Comparison of ENCODE assay signal across 15 cellular contexts in the genomic region with DNA sequence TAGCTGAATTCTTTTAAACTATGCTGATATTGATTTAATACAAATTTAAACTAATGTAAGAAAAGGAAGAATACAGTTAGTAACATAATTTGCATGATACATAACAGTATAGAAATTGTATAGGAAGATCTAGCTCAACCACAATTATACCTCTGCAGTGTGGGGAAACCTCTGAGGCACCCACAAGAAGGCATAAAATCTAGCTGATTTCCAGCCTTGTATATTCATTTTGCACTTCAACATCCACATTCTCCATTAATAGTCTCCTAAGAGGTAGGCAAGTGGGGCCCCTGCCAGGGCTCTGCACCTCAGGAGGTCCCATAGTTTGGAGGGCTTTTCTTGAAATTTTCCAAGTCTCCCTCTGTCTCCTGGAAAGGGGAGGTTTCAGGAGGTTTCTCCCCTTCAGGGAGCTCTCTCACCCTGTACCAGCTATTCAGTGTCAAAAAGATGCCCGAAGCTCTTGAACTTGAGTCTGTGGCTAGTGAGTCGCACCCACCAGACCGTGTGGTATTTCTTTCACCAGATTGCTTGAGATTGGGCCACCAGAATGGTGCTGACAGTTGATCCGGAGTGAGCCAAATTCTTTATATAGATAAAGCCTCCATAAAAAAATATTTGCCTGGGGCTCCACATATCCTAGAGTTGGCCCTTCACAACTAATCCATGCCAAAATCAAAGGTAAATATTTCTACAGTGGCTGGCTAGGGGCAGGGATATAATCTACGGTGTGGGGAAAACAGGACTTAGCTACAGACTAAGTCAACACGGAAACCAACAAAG.
A peak's percentile ranks its signal among the peaks of the same experiment; 100 is the strongest.
DNase-seq lines count a peak whose midpoint lies in the region; ATAC-seq and TF ChIP-seq lines count a peak whose summit lies in the region.
"Had no signal": no experiment of that assay in that cellular context is flagged by ENCODE, and none has a peak within 500 bp of the region (broad histone marks: within the 10 kb centered on the region; RNA-seq: fewer than 3 reads in every experiment).

No MANE protein-coding gene starts in this region.

- no peaks in the 10 kb centered on the region for H3K4me1 ChIP-seq in gastrocnemius medialis
- H3K4me1 ChIP-seq: lower lobe of right lung, upper lobe of left lung had no signal

- in situ Hi-C loops in gastrocnemius medialis (cut with MboI; ENCODE audit: low sequenced_read_pairs in 4 of 4) = no loop called here

- TF ChIP-seq POLR2A in gastrocnemius medialis (IDR thresholded peaks at IDR 0.05) = no peak

- DNase-seq in Daoy (ENCODE audit: low read depth) (peak; percentile 77), HT1080 (ENCODE audit: low read depth) (peak; percentile 60), iris pigment epithelial cell (ENCODE audit: low read depth) (peak; percentile 53), gastrocnemius medialis (no peak)
- DNase-seq in activated CD8-positive, alpha-beta T cell treated with anti-CD3 and anti-CD28 coated beads, Interleukin-2, amount 10 ng/mL, durations not matched to agents 7 days and 5 days = peak; percentile 27
- DNase-seq: activated CD8-positive, alpha-beta memory T cell treated with anti-CD3 and anti-CD28 coated beads, Interleukin-2, amount 50 U/mL, for 48 hours; aorta; lower lobe of right lung; NCI-H345; upper lobe of left lung had no signal

- CTCF ChIA-PET in activated CD8-positive, alpha-beta T cell treated with anti-CD3 and anti-CD28 coated beads, Interleukin-2, amount 10 ng/mL, durations not matched to agents 7 days and 5 days (lab: Charles Lee) = interaction anchor here (1.0 to 1.9 kb wide), 6 partner anchors 22 to 345 kb away, joined by 3 to 9 read pairs (median 5); no protein-coding TSS in a partner anchor

- H3K4me3 Mint-ChIP-seq in activated CD8-positive, alpha-beta T cell treated with anti-CD3 and anti-CD28 coated beads, Interleukin-2, amount 10 ng/mL, durations not matched to agents 7 days and 5 days = no peak overlapping the region

- no peak overlapping the region for H3K27ac Mint-ChIP-seq in activated CD8-positive, alpha-beta T cell treated with anti-CD3 and anti-CD28 coated beads, Interleukin-2, amount 10 ng/mL, durations not matched to agents 7 days and 5 days

- H3K9me3 ChIP-seq in gastrocnemius medialis = no peaks in the 10 kb centered on the region
- H3K9me3 ChIP-seq: lower lobe of right lung had no signal

- no peak overlapping the region for H3K4me3 ChIP-seq in gastrocnemius medialis
- H3K4me3 ChIP-seq: hepatocyte, lower lobe of right lung, smooth muscle cell, upper lobe of left lung had no signal

- H3K27me3 Mint-ChIP-seq in activated CD8-positive, alpha-beta T cell treated with anti-CD3 and anti-CD28 coated beads, Interleukin-2, amount 10 ng/mL, durations not matched to agents 7 days and 5 days (ENCODE audit: low read depth) = no peaks in the 10 kb centered on the region

- peaks cover 45% of the 10 kb centered on the region for H3K36me3 Mint-ChIP-seq in activated CD8-positive, alpha-beta T cell treated with anti-CD3 and anti-CD28 coated beads, Interleukin-2, amount 10 ng/mL, durations not matched to agents 7 days and 5 days (ENCODE audit: low read depth)

- no peaks in the 10 kb centered on the region for H3K27me3 ChIP-seq in gastrocnemius medialis
- H3K27me3 ChIP-seq: hepatocyte, upper lobe of left lung had no signal

- no peaks in the 10 kb centered on the region for H3K36me3 ChIP-seq in gastrocnemius medialis
- H3K36me3 ChIP-seq: lower lobe of right lung, upper lobe of left lung had no signal

- no peak for TF ChIP-seq CTCF in gastrocnemius medialis (IDR thresholded peaks at IDR 0.05 in 4 of 5, conservative IDR thresholded peaks at IDR 0.05 in 1 of 5)

- intact Hi-C loops in gastrocnemius medialis (cut with DNase I; ENCODE audit: low total_unique reads) = no loop called here

- no peak overlapping the region for H3K27ac ChIP-seq in gastrocnemius medialis
- H3K27ac ChIP-seq: hepatocyte, lower lobe of right lung, upper lobe of left lung had no signal

- peak; percentile 61 for ATAC-seq in activated CD8-positive, alpha-beta T cell treated with anti-CD3 and anti-CD28 coated beads, Interleukin-2, amount 10 ng/mL, durations not matched to agents 7 days and 5 days
- ATAC-seq in HG03025 (IDR thresholded peaks at IDR 0.05; ENCODE audit: low FRiP score, unreplicated experiment) (no peak), HG03175 (IDR thresholded peaks at IDR 0.05; ENCODE audit: unreplicated experiment) (no peak), HG03432 (IDR thresholded peaks at IDR 0.05; ENCODE audit: unreplicated experiment) (no peak), gastrocnemius medialis (no peak)
- ATAC-seq: lower lobe of right lung had no signal

- peaks cover 6% of the 10 kb centered on the region for H3K9me3 Mint-ChIP-seq in activated CD8-positive, alpha-beta T cell treated with anti-CD3 and anti-CD28 coated beads, Interleukin-2, amount 10 ng/mL, durations not matched to agents 7 days and 5 days (ENCODE audit: insufficient read depth)

- POLR2A ChIA-PET in activated CD8-positive, alpha-beta T cell treated with anti-CD3 and anti-CD28 coated beads, Interleukin-2, amount 10 ng/mL, durations not matched to agents 7 days and 5 days (lab: Charles Lee) = no interaction called here

- peaks cover 32% of the 10 kb centered on the region for H3K4me1 Mint-ChIP-seq in activated CD8-positive, alpha-beta T cell treated with anti-CD3 and anti-CD28 coated beads, Interleukin-2, amount 10 ng/mL, durations not matched to agents 7 days and 5 days (ENCODE audit: low read depth)

Comparison
In these comparisons a context has a peak if more than half of its experiments do, and no peak if none do; other contexts are left out.
1. DNase-seq: peak in Daoy (single experiment), HT1080 (single experiment), activated CD8-positive, alpha-beta T cell treated with anti-CD3 and anti-CD28 coated beads, Interleukin-2, amount 10 ng/mL, durations not matched to agents 7 days and 5 days (single experiment) and iris pigment epithelial cell (single experiment); none in gastrocnemius medialis (0 of 2).